ENCODE assay signal across 8 cellular contexts in genomic region chr5:157459715-157460599, GRCh38. TPM values are rescaled to one million over a fixed set of nuclear protein-coding genes. Genes with fewer than 3 reads are reported as not detected.
DNase-seq lines count a peak whose midpoint lies in the region; ATAC-seq, FAIRE-seq and TF ChIP-seq lines count a peak whose summit lies in the region.

TSS of gene NIPAL4 (plus strand) at chr5:157460213. CDS start at chr5:157460321, 108 bp downstream.

- TF ChIP-seq POLR2A in HepG2 (IDR thresholded peaks at IDR 0.05; ENCODE audit: insufficient read depth in 1 of 2, low read depth in 2 of 2, low read length in 2 of 2), result no peak

- intact Hi-C loops in HepG2 (cut with micrococcal nuclease; ENCODE audit: unreplicated experiment), result no loop called here

- H3K4me1 Mint-ChIP-seq in T-helper 1 cell treated with Interleukin-12 subunit alpha and Interleukin-12 subunit beta and Interleukin-4 antibody, amounts not matched to agents 30 μg/mL and 1 μg/mL, for 36 hours (ENCODE audit: low read depth), result peaks cover 32% of the 10 kb centered on the region
- peaks cover 18% of the 10 kb centered on the region for H3K4me1 Mint-ChIP-seq in central memory CD8-positive, alpha-beta T cell

- no peak for TF ChIP-seq RAD21 in HepG2 (CRISPR knock-in tag; IDR thresholded peaks at IDR 0.05)

- H3K4me2 ChIP-seq in DOHH2 (ENCODE audit: low read length) (peak within 1 kb of the TSS; percentile 69), HepG2 (ENCODE audit: low read depth, low read length) (peak within 1 kb of the TSS; percentile 16; the same call in 1 of the 2 replicates)

- no peaks in the 10 kb centered on the region for H3K9me3 Mint-ChIP-seq in T-helper 1 cell treated with Interleukin-12 subunit alpha and Interleukin-12 subunit beta and Interleukin-4 antibody, amounts not matched to agents 30 μg/mL and 1 μg/mL, for 36 hours
- no peaks in the 10 kb centered on the region for H3K9me3 Mint-ChIP-seq in central memory CD8-positive, alpha-beta T cell

- no peak within 1 kb of the TSS for H3K27ac ChIP-seq in DOHH2 (ENCODE audit: low read depth, low read length)
- no peak within 1 kb of the TSS for H3K27ac ChIP-seq in HepG2 (ENCODE audit: extremely low read length, insufficient read depth, low read length)

- no peaks in the 10 kb centered on the region for H3K36me3 ChIP-seq in DOHH2 (ENCODE audit: control insufficient read depth, low read length)
- no peaks in the 10 kb centered on the region for H3K36me3 ChIP-seq in HepG2 (replicated peaks in 1 of 2; ENCODE audit: control insufficient read depth in 1 of 2, insufficient read depth in 2 of 2, low read length in 2 of 2)

- in situ Hi-C loops in HepG2 (cut with HindIII; ENCODE audit: extremely low pct_ligation_motif_present, low pct_unique_long_range_greater_than_20kb), result no loop called here

- 9% methylated on average over 28 of the region's 54 CpGs for WGBS in HepG2 (ENCODE audit: low lambda C conversion rate)

- H3K9me3 ChIP-seq in DOHH2 (ENCODE audit: control insufficient read depth, insufficient read depth, low read length), result no peaks in the 10 kb centered on the region
- H3K9me3 ChIP-seq in HepG2 (ENCODE audit: low read length), result no peaks in the 10 kb centered on the region

- no peaks in the 10 kb centered on the region for H3K9me2 ChIP-seq in DOHH2 (replicated peaks; ENCODE audit: control insufficient read depth, low read length)

- no peaks in the 10 kb centered on the region for H4K20me1 ChIP-seq in DOHH2 (ENCODE audit: control insufficient read depth, insufficient read depth, low read depth, low read length)
- H4K20me1 ChIP-seq in HepG2 (ENCODE audit: insufficient read depth, low read length), result no peaks in the 10 kb centered on the region

- peaks cover 11% of the 10 kb centered on the region; the same call in 1 of the 2 replicates for H3F3A ChIP-seq in DOHH2 (ENCODE audit: control insufficient read depth, insufficient read depth)

- peaks cover 13% of the 10 kb centered on the region for H3K36me3 Mint-ChIP-seq in T-helper 1 cell treated with Interleukin-12 subunit alpha and Interleukin-12 subunit beta and Interleukin-4 antibody, amounts not matched to agents 30 μg/mL and 1 μg/mL, for 36 hours (ENCODE audit: low read depth)
- no peaks in the 10 kb centered on the region for H3K36me3 Mint-ChIP-seq in central memory CD8-positive, alpha-beta T cell (ENCODE audit: insufficient read depth)

- H3K27me3 ChIP-seq in DOHH2 (ENCODE audit: control insufficient read depth, low read length) (peaks cover 11% of the 10 kb centered on the region), HepG2 (ENCODE audit: control insufficient read depth in 1 of 2, insufficient read depth in 2 of 2, low read length in 2 of 2) (peaks cover 3 to 51% of the 10 kb centered on the region in 2 experiments; a peak in 3 of 5 replicates)

- no peak for FAIRE-seq in HepG2 (lab: Jason Lieb, UNC)

- H3K9ac ChIP-seq in HepG2 (ENCODE audit: insufficient read depth, low read depth, low read length), result no peak within 1 kb of the TSS

- no peak for ATAC-seq in central memory CD8-positive, alpha-beta T cell (replicated peaks; ENCODE audit: extremely low read depth, poor library complexity, severe bottlenecking)
- ATAC-seq in HepG2, result peak; percentile 74
- no peak for ATAC-seq in HG02610 (IDR thresholded peaks at IDR 0.05; ENCODE audit: unreplicated experiment)

- TF ChIP-seq CTCF in DOHH2 (IDR thresholded peaks at IDR 0.05; ENCODE audit: low read depth, low read length, poor library complexity, severe bottlenecking) (no peak), HepG2 (CRISPR knock-in tag; IDR thresholded peaks at IDR 0.05) (no peak)

- H3K27me3 Mint-ChIP-seq in T-helper 1 cell treated with Interleukin-12 subunit alpha and Interleukin-12 subunit beta and Interleukin-4 antibody, amounts not matched to agents 30 μg/mL and 1 μg/mL, for 36 hours (ENCODE audit: low read depth), result peaks cover 18% of the 10 kb centered on the region
- peaks cover 15% of the 10 kb centered on the region for H3K27me3 Mint-ChIP-seq in central memory CD8-positive, alpha-beta T cell

- CTCF ChIA-PET in HepG2 (lab: Yijun Ruan, JAX; ENCODE audit: low intra/inter-chr PET ratio, low total read pairs), result no interaction called here

- TF ChIP-seq EP300 in HepG2 (IDR thresholded peaks at IDR 0.05; ENCODE audit: low read depth in 2 of 2, low read length in 2 of 2), result no peak
- no peak for TF ChIP-seq EP300 in HepG2 (CRISPR knock-in tag; IDR thresholded peaks at IDR 0.05; ENCODE audit: borderline replicate concordance)

- no TSS peak for BruUV-seq in HepG2 (replicated peaks; lab: Mats Ljungman, UMichigan)

- H3K4me3 ChIP-seq in DOHH2 (ENCODE audit: low read length) (peak within 1 kb of the TSS; percentile 65), HepG2 (replicated peaks in 1 of 3; ENCODE audit: insufficient read depth in 1 of 3, low read depth in 2 of 3, low read length in 3 of 3) (peak within 1 kb of the TSS in 1 of 3 experiments; percentile 23; a peak in 1 of 6 replicates)

- H3K4me1 ChIP-seq in DOHH2 (ENCODE audit: control insufficient read depth, low read length), result peaks cover 39% of the 10 kb centered on the region
- H3K4me1 ChIP-seq in HepG2 (ENCODE audit: insufficient read depth, low read length), result no peaks in the 10 kb centered on the region

- DNase-seq in central memory CD8-positive, alpha-beta T cell (ENCODE audit: low spot score in 2 of 2), result no peak
- DNase-seq in HepG2 (ENCODE audit: low spot score) (no peak), SIG-M5 (lab: John Stamatoyannopoulos, UW) (no peak), NCI-H187 treated with DMSO at 0.1 percent for 48 hours (lab: John Stamatoyannopoulos, UW) (no peak)
- peak; percentile 43 to 60 for DNase-seq in stimulated activated CD4-positive, alpha-beta T cell treated with anti-CD3 and anti-CD28 coated beads, Interleukin-4, amount 100 ng/mL, for 4 hours

- POLR2A ChIA-PET in HepG2 (lab: Yijun Ruan, JAX), result no interaction called here

- peak within 1 kb of the TSS; percentile 57 for H3K27ac Mint-ChIP-seq in T-helper 1 cell treated with Interleukin-12 subunit alpha and Interleukin-12 subunit beta and Interleukin-4 antibody, amounts not matched to agents 30 μg/mL and 1 μg/mL, for 36 hours
- H3K27ac Mint-ChIP-seq in central memory CD8-positive, alpha-beta T cell (ENCODE audit: low read depth), result peak within 1 kb of the TSS; percentile 42

- no peak within 1 kb of the TSS for H2AFZ ChIP-seq in HepG2 (ENCODE audit: low read length)

- peak within 1 kb of the TSS; percentile 62 for H3K4me3 Mint-ChIP-seq in T-helper 1 cell treated with Interleukin-12 subunit alpha and Interleukin-12 subunit beta and Interleukin-4 antibody, amounts not matched to agents 30 μg/mL and 1 μg/mL, for 36 hours
- H3K4me3 Mint-ChIP-seq in central memory CD8-positive, alpha-beta T cell, result peak within 1 kb of the TSS; percentile 63

- no peaks in the 10 kb centered on the region for H3K79me2 ChIP-seq in DOHH2 (ENCODE audit: control insufficient read depth, low read length)
- H3K79me2 ChIP-seq in HepG2 (ENCODE audit: insufficient read depth, low read length), result no peaks in the 10 kb centered on the region

TF ChIP-seq in HepG2, 621 proteins besides CTCF, POLR2A, EP300 and RAD21 (continues in another document):
- TF ChIP-seq HNRNPK (IDR thresholded peaks at IDR 0.05; ENCODE audit: low read depth, low read length, poor library complexity, severe bottlenecking) (peak; percentile 30), KLF12 (CRISPR knock-in tag; IDR thresholded peaks at IDR 0.05; ENCODE audit: borderline replicate concordance) (no peak), SOX13 (IDR thresholded peaks at IDR 0.05) (no peak), SOX13 (CRISPR knock-in tag; conservative IDR thresholded peaks at IDR 0.05 in 1 of 2, IDR thresholded peaks at IDR 0.05 in 1 of 2) (no peak)

RNA-seq across cellular contexts. Expression of gene NIPAL4, which starts in this region (rescaled TPM):
- not detected in 2 replicates for total RNA-seq in HepG2 (2016; rRNA removed; fragmentation: Illumina TruSeq; extraction: Trizol)
- total RNA-seq in HepG2 (2016; cell fraction: cytosol; rRNA removed; fragmentation: Illumina TruSeq; extraction: Trizol; ENCODE audit: low read depth), result not detected in 2 replicates
- not detected in 2 replicates for total RNA-seq in HepG2 (2016; cell fraction: insoluble cytoplasmic fraction; rRNA removed; fragmentation: Illumina TruSeq; extraction: Trizol)
- not detected in 2 replicates for total RNA-seq in HepG2 (2016; cell fraction: membrane; rRNA removed; fragmentation: Illumina TruSeq; extraction: Trizol)
- not detected in 2 replicates for total RNA-seq in HepG2 (2016; cell fraction: nucleus; rRNA removed; fragmentation: Illumina TruSeq; extraction: Trizol)
- not detected in 2 replicates for polyA plus RNA-seq in HepG2 (2011; rRNA removed)
- not detected in 2 replicates for polyA plus RNA-seq in HepG2 (2011; cell fraction: cytosol; rRNA removed)
- not detected in 2 replicates for polyA plus RNA-seq in HepG2 (2011; cell fraction: nucleus; rRNA removed)
- not detected in 2 replicates for polyA plus RNA-seq in HepG2 (2012)
- not detected in 2 replicates for polyA plus RNA-seq in HepG2 (2016; cell fraction: cytosol; fragmentation: Illumina TruSeq; extraction: Trizol; ENCODE audit: low read depth)
- not detected in 2 replicates for polyA plus RNA-seq in HepG2 (2016; cell fraction: insoluble cytoplasmic fraction; fragmentation: Illumina TruSeq; extraction: Trizol; ENCODE audit: low read depth)
- not detected in 2 replicates for polyA plus RNA-seq in HepG2 (2016; cell fraction: membrane; fragmentation: Illumina TruSeq; extraction: Trizol; ENCODE audit: low read depth)
- not detected in 2 replicates for polyA plus RNA-seq in HepG2 (2016; cell fraction: nucleus; fragmentation: Illumina TruSeq; extraction: Trizol; ENCODE audit: insufficient read depth, low read depth)
- polyA minus RNA-seq in HepG2 (2011; rRNA and poly(A)+ RNA removed; ENCODE audit: low replicate concordance), result not detected in 2 replicates
- polyA minus RNA-seq in HepG2 (2011; cell fraction: cytosol; rRNA and poly(A)+ RNA removed), result not detected in 2 replicates
- not detected in 2 replicates for polyA minus RNA-seq in HepG2 (2011; cell fraction: nucleus; rRNA and poly(A)+ RNA removed)

Comparison
In these comparisons a context has a peak if more than half of its experiments do, and no peak if none do; other contexts are left out.
1. Peak in ATAC-seq and H3K4me2 ChIP-seq in HepG2; RNA of the gene not detected or under 1 TPM.
2. DNase-seq: peak in stimulated activated CD4-positive, alpha-beta T cell treated with anti-CD3 and anti-CD28 coated beads, Interleukin-4, amount 100 ng/mL, for 4 hours (2 of 2); none in central memory CD8-positive, alpha-beta T cell (0 of 2), HepG2 (single experiment), SIG-M5 (single experiment) and NCI-H187 treated with DMSO at 0.1 percent for 48 hours (single experiment).